In the genomic region with DNA sequence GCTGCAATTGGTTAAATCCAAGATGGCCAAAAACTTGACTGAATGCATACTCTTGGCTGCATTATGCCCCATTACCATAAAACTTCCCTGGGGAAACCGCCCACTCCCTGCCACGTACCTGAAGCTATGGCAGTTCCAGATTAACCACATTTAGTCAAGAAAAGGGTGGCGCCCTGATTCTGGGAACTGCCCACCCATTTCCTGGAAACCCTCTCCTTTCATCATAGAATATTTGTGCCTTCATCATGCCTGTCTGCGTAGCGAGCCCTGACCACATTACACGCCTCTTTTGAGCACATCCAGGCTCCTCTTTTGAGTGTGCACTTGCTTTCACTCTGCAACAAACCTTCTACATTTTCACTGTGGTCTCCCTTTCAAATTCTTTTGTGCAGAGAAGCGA, we compare ENCODE assay signal across 8 cellular contexts. TPM values are rescaled to one million over a fixed set of nuclear protein-coding genes. Genes with fewer than 3 reads are reported as not detected.
DNase-seq lines count a peak whose midpoint lies in the region; ATAC-seq lines count a peak whose summit lies in the region.

No MANE protein-coding gene starts in this region.

- ATAC-seq in GM18873 (IDR thresholded peaks at IDR 0.05; ENCODE audit: low FRiP score, unreplicated experiment) (peak; percentile 81), HG03066 (IDR thresholded peaks at IDR 0.05; ENCODE audit: low read depth, unreplicated experiment) (peak; percentile 76)
- peak; percentile 90 for ATAC-seq in effector memory CD8-positive, alpha-beta T cell (replicated peaks)

- H3K27me3 Mint-ChIP-seq in effector memory CD8-positive, alpha-beta T cell: no peaks in the 10 kb centered on the region

- peaks cover 7% of the 10 kb centered on the region for H3K36me3 Mint-ChIP-seq in effector memory CD8-positive, alpha-beta T cell (ENCODE audit: insufficient read depth)

- DNase-seq in activated CD4-positive, alpha-beta T cell treated with anti-CD3 and anti-CD28 coated beads for 24 hours (ENCODE audit: low read depth in 2 of 2): peak; percentile 91 to 93
- DNase-seq in effector memory CD8-positive, alpha-beta T cell: peak; percentile 59 to 68 (median 61)
- DNase-seq in stimulated activated CD8-positive, alpha-beta memory T cell treated with anti-CD3 and anti-CD28 coated beads, Interleukin-15, amount 100 ng/mL, for 4 hours (ENCODE audit: low read depth in 2 of 2): peak; percentile 78 to 93
- DNase-seq in posterior vena cava (ENCODE audit: low spot score) (no peak), NCI-H2081 treated with DMSO at 0.1 percent for 48 hours (lab: John Stamatoyannopoulos, UW) (no peak), SW 1271 (lab: John Stamatoyannopoulos, UW) (no peak)

- intact Hi-C loops in posterior vena cava (cut with DNase I): no loop called here

- peaks cover 29 to 44% of the 10 kb centered on the region in 2 donors for H3K4me1 Mint-ChIP-seq in effector memory CD8-positive, alpha-beta T cell (ENCODE audit: low read depth in 2 of 2)

- peak overlapping the region in 1 of 2 donors; percentile 95 for H3K27ac Mint-ChIP-seq in effector memory CD8-positive, alpha-beta T cell

- peak overlapping the region; percentile 64 to 69 for H3K4me3 Mint-ChIP-seq in effector memory CD8-positive, alpha-beta T cell

- no peaks in the 10 kb centered on the region for H3K9me3 Mint-ChIP-seq in effector memory CD8-positive, alpha-beta T cell

RNA-seq across cellular contexts. Expression of gene LINS1, which starts 5.2 kb away (rescaled TPM):
- total RNA-seq in posterior vena cava: 10 to 100 TPM in 1 of 2 donors, 1 to 10 TPM in 1; 8.3 to 11.9 TPM

RNA-seq across cellular contexts. Expression of gene ASB7, which starts 5.6 kb away (rescaled TPM):
- 10 to 100 TPM in 1 of 2 donors, 1 to 10 TPM in 1; 8.8 to 10.2 TPM for total RNA-seq in posterior vena cava

Comparison
In these comparisons a context has a peak if more than half of its experiments do, and no peak if none do; other contexts are left out.
1. DNase-seq: peak in activated CD4-positive, alpha-beta T cell treated with anti-CD3 and anti-CD28 coated beads for 24 hours (2 of 2), effector memory CD8-positive, alpha-beta T cell (3 of 3) and stimulated activated CD8-positive, alpha-beta memory T cell treated with anti-CD3 and anti-CD28 coated beads, Interleukin-15, amount 100 ng/mL, for 4 hours (2 of 2); none in posterior vena cava (single experiment), NCI-H2081 treated with DMSO at 0.1 percent for 48 hours (single experiment) and SW 1271 (0 of 2).
2. Peak in every context shown above with its lines, with median percentiles within 50 percentile points of each other: ATAC-seq.